In the genomic region with DNA sequence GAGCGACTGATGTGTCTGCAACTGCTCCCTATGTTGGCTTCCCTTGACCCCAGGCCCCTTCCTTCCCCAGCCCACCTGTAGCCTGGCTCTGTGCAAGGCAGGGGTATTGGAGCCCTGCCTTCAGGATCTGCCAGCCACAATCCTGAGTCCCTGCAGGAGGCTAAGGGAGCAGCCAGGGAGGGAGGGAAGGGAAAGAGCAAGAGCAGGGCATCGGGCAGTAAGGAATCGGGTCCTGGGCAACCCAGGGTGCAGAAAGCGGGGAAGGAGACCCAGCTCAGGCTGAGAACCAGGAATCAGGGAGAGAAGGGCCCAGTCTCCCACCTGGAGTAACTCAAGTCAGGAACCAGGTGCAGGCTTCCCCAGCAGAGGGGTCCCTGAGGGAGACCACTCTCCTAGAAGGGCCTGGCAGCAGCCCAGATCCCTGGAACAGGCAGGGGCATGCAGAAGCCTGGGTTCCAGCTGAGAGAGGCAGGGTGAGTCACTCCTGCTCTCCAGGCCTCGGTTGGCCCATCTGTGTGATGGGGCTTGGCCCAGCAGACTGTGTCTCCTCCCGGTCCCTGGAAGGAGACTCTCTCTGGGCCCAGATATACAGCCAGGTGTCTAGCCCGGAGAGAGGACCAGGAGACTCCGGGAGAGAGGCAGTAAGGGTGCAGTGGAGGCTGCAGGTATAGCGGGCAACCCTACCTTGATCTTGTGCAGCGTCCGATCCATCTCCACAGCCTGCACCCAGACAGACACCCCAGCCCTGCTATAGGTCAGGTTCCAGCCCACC, we compare ENCODE assay signal across 1 cellular context.
TF ChIP-seq lines count a peak whose summit lies in the region.

No MANE protein-coding gene starts in this region.

TF ChIP-seq in WTC11, 78 proteins besides CTCF, POLR2A, EP300 and RAD21 (continued from another document):
- TF ChIP-seq, protein P1, sequence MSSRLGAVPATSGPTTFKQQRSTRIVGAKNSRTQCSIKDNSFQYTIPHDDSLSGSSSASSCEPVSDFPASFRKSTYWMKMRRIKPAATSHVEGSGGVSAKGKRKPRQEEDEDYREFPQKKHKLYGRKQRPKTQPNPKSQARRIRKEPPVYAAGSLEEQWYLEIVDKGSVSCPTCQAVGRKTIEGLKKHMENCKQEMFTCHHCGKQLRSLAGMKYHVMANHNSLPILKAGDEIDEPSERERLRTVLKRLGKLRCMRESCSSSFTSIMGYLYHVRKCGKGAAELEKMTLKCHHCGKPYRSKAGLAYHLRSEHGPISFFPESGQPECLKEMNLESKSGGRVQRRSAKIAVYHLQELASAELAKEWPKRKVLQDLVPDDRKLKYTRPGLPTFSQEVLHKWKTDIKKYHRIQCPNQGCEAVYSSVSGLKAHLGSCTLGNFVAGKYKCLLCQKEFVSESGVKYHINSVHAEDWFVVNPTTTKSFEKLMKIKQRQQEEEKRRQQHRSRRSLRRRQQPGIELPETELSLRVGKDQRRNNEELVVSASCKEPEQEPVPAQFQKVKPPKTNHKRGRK (CRISPR knock-in tag; IDR thresholded peaks at IDR 0.05; ENCODE audit: borderline replicate concordance): no peak
- TF ChIP-seq NFE2L1 (CRISPR knock-in tag; IDR thresholded peaks at IDR 0.05) (no peak), SP1 (CRISPR knock-in tag; conservative IDR thresholded peaks at IDR 0.05) (no peak), RORB (CRISPR knock-in tag; IDR thresholded peaks at IDR 0.05) (no peak), ZNF121 (CRISPR knock-in tag; IDR thresholded peaks at IDR 0.05) (no peak), ESRRA (CRISPR knock-in tag; IDR thresholded peaks at IDR 0.05; ENCODE audit: borderline replicate concordance) (no peak)
